Comparison of ENCODE assay signal across 23 cellular contexts in genomic region chr5:103385722-103386121, GRCh38.
A peak's percentile ranks its signal among the peaks of the same experiment; 100 is the strongest.
DNase-seq lines count a peak whose midpoint lies in the region; ATAC-seq and TF ChIP-seq lines count a peak whose summit lies in the region.
"Had no signal": no experiment of that assay in that cellular context is flagged by ENCODE, and none has a peak within 500 bp of the region (broad histone marks: within the 10 kb centered on the region; RNA-seq: fewer than 3 reads in every experiment).

No MANE protein-coding gene starts in this region.

- DNase-seq in BE2C (no peak), LNCaP clone FGC (ENCODE audit: low read depth) (no peak), WTC11 (ENCODE audit: low spot score) (peak; percentile 25), neuronal stem cell (ENCODE audit: low spot score) (no peak), foreskin fibroblast (no peak), ACHN (no peak)
- DNase-seq: Calu3; CD8-positive, alpha-beta T cell; H7; Karpas-422; MM.1S; NCI-H1092; NCI-H1436 treated with DMSO at 0.1 percent for 48 hours; NCI-H2029 treated with DMSO at 0.1 percent for 48 hours; NCI-H2171 treated with DMSO at 0.1 percent for 48 hours; NCI-H446; NCI-H526 treated with DMSO at 0.1 percent for 48 hours; SHP77; T-cell had no signal

- CTCF ChIA-PET in WTC11 (lab: Charles Lee): no interaction called here

- TF ChIP-seq CTCF in BE2C (IDR thresholded peaks at IDR 0.05; ENCODE audit: low read depth, low read length): 0 out of 2 replicates have a peak, but pooled peaks have one; percentile 16
- TF ChIP-seq CTCF in LNCaP clone FGC (IDR thresholded peaks at IDR 0.05; ENCODE audit: control insufficient read depth, extremely low read depth, insufficient read depth): peak; percentile 18; the same call in 1 of the 2 replicates
- no peak for TF ChIP-seq CTCF in WTC11 (IDR thresholded peaks at IDR 0.05)
- TF ChIP-seq CTCF in foreskin fibroblast (IDR thresholded peaks at IDR 0.05; ENCODE audit: low read depth, low read length): no peak

- H3K4ac ChIP-seq in neuronal stem cell (ENCODE audit: low read length): no peak overlapping the region

- peak overlapping the region; percentile 12 for H2AFZ ChIP-seq in neuronal stem cell (ENCODE audit: low read length)

- H3K27ac ChIP-seq in neuronal stem cell (replicated peaks; ENCODE audit: low read length): no peak overlapping the region
- H3K27ac ChIP-seq: BLaER1 had no signal

- in situ Hi-C loops in ACHN (cut with HindIII; ENCODE audit: low pct_ligation_motif_present, low pct_unique_long_range_greater_than_20kb, low sequenced_read_pairs): no loop called here

- peaks cover 12% of the 10 kb centered on the region for H3K9me3 Mint-ChIP-seq in WTC11

- no peak overlapping the region for H2BK5ac ChIP-seq in neuronal stem cell (ENCODE audit: low read length)

- no peak overlapping the region for H2BK12ac ChIP-seq in neuronal stem cell (ENCODE audit: low read length)

- no peak overlapping the region for H2AK5ac ChIP-seq in neuronal stem cell (ENCODE audit: low read depth, low read length)

- H3K9me3 ChIP-seq in BE2C (no peaks in the 10 kb centered on the region), neuronal stem cell (replicated peaks in 1 of 2; ENCODE audit: control insufficient read depth in 2 of 2, insufficient read depth in 1 of 2, low read depth in 1 of 2, low read length in 2 of 2) (peaks cover 0 to 4% of the 10 kb centered on the region in 2 donors)
- H3K9me3 ChIP-seq: BLaER1 had no signal

- H2BK15ac ChIP-seq in neuronal stem cell (ENCODE audit: low read length): no peak overlapping the region

- no peak overlapping the region for H3K14ac ChIP-seq in neuronal stem cell (ENCODE audit: low read length)

- peaks cover 19% of the 10 kb centered on the region for H3K4me1 Mint-ChIP-seq in WTC11
- H3K4me1 Mint-ChIP-seq: IgD-negative memory B cell, T-cell had no signal

- no peak overlapping the region for H3K4me2 ChIP-seq in neuronal stem cell (ENCODE audit: insufficient read depth, low read length, poor library complexity, severe bottlenecking)
- H3K4me2 ChIP-seq: BLaER1 had no signal

- H4K8ac ChIP-seq in neuronal stem cell (ENCODE audit: low read depth, low read length): no peak overlapping the region

- no peaks in the 10 kb centered on the region for H3K79me1 ChIP-seq in neuronal stem cell (ENCODE audit: low read depth, low read length)

- no peak overlapping the region for H3K18ac ChIP-seq in neuronal stem cell (ENCODE audit: low read length)

- H3K4me1 ChIP-seq in BE2C (no peaks in the 10 kb centered on the region), neuronal stem cell (ENCODE audit: control insufficient read depth in 2 of 2, insufficient read depth in 1 of 2, low read depth in 1 of 2, low read length in 2 of 2) (peaks cover 4 to 20% of the 10 kb centered on the region in 2 donors)
- H3K4me1 ChIP-seq: BLaER1 had no signal

- POLR2A ChIA-PET in WTC11 (lab: Charles Lee): interaction anchor here (0.5 kb wide), 1 partner anchor 482 kb away, joined by 3 read pairs; no protein-coding TSS in a partner anchor

- H3K36me3 ChIP-seq in BE2C (no peaks in the 10 kb centered on the region), neuronal stem cell (replicated peaks in 1 of 2; ENCODE audit: control insufficient read depth in 2 of 2, insufficient read depth in 2 of 2, low read length in 2 of 2) (no peaks in the 10 kb centered on the region)
- H3K36me3 ChIP-seq: BLaER1 had no signal

- no peak overlapping the region for H3K27ac Mint-ChIP-seq in WTC11
- H3K27ac Mint-ChIP-seq: CD8-positive, alpha-beta T cell; T-cell had no signal

- no peaks in the 10 kb centered on the region; the same call in 1 of the 2 replicates for H3K36me3 Mint-ChIP-seq in WTC11
- H3K36me3 Mint-ChIP-seq: CD8-positive, alpha-beta T cell; T-cell had no signal

- H3K27me3 ChIP-seq in BE2C: no peaks in the 10 kb centered on the region
- no peaks in the 10 kb centered on the region for H3K27me3 ChIP-seq in neuronal stem cell (ENCODE audit: control insufficient read depth in 3 of 3, insufficient read depth in 3 of 3, low read depth in 1 of 3, low read length in 3 of 3)
- H3K27me3 ChIP-seq: BLaER1 had no signal

- no peak overlapping the region for H2BK120ac ChIP-seq in neuronal stem cell (ENCODE audit: low read depth, low read length)

- H3K4me3 ChIP-seq in BE2C (ENCODE audit: low read depth, low read length): no peak overlapping the region
- H3K4me3 ChIP-seq in LNCaP clone FGC (ENCODE audit: low read depth, low read length): no peak overlapping the region
- no peak overlapping the region for H3K4me3 ChIP-seq in neuronal stem cell (ENCODE audit: low read length in 2 of 2)
- no peak overlapping the region for H3K4me3 ChIP-seq in foreskin fibroblast (ENCODE audit: low read depth in 1 of 2, low read length in 2 of 2)
- H3K4me3 ChIP-seq: BLaER1 had no signal

- no peak overlapping the region for H4K91ac ChIP-seq in neuronal stem cell (ENCODE audit: low read depth, low read length, poor library complexity)

- no peak overlapping the region for H3K23ac ChIP-seq in neuronal stem cell (ENCODE audit: low read depth, low read length, poor library complexity)

- no peak overlapping the region for H3K4me3 Mint-ChIP-seq in WTC11
- H3K4me3 Mint-ChIP-seq: CD8-positive, alpha-beta T cell; IgD-negative memory B cell; T-cell had no signal

- ATAC-seq in WTC11 (peak; percentile 88), GM19035 (IDR thresholded peaks at IDR 0.05; ENCODE audit: unreplicated experiment) (no peak)
- ATAC-seq: CD8-positive, alpha-beta T cell; SK-N-SH treated with all-trans-retinoic acid at 6 μM for 48 hours; T-cell had no signal

- no peak overlapping the region for H3K9ac ChIP-seq in neuronal stem cell (ENCODE audit: low read depth, low read length, poor library complexity)
- H3K9ac ChIP-seq: BLaER1 had no signal

- no peaks in the 10 kb centered on the region for H3K27me3 Mint-ChIP-seq in WTC11 (ENCODE audit: low read depth)

TF ChIP-seq in WTC11, 78 proteins besides CTCF, POLR2A, EP300 and RAD21:
- no peak for TF ChIP-seq ZNF138 (CRISPR knock-in tag; conservative IDR thresholded peaks at IDR 0.05)
- TF ChIP-seq MXD4 (CRISPR knock-in tag; IDR thresholded peaks at IDR 0.05; ENCODE audit: borderline replicate concordance): no peak
- no peak for TF ChIP-seq ZNF232 (CRISPR knock-in tag; IDR thresholded peaks at IDR 0.05)
- TF ChIP-seq PRRX2 (CRISPR knock-in tag; IDR thresholded peaks at IDR 0.05): no peak
- no peak for TF ChIP-seq ATF6 (CRISPR knock-in tag; IDR thresholded peaks at IDR 0.05)
- no peak for TF ChIP-seq TEAD4 (CRISPR knock-in tag; IDR thresholded peaks at IDR 0.05)
- TF ChIP-seq NFE2L1 (CRISPR knock-in tag; IDR thresholded peaks at IDR 0.05): no peak
- TF ChIP-seq ZNF425 (CRISPR knock-in tag; conservative IDR thresholded peaks at IDR 0.05): no peak
- TF ChIP-seq CREB1 (CRISPR knock-in tag; IDR thresholded peaks at IDR 0.05): no peak

Comparison
In these comparisons a context has a peak if more than half of its experiments do, and no peak if none do; other contexts are left out.
1. CTCF ChIP-seq: peak in BE2C (single experiment) and LNCaP clone FGC (single experiment); none in WTC11 (single experiment) and foreskin fibroblast (single experiment).